Comparison of ENCODE assay signal across 8 cellular contexts in genomic region chr1:58815680-58816071, GRCh38. TPM values are rescaled to one million over a fixed set of nuclear protein-coding genes. Genes with fewer than 3 reads are reported as not detected.
DNase-seq lines count a peak whose midpoint lies in the region; ATAC-seq and TF ChIP-seq lines count a peak whose summit lies in the region.

No MANE protein-coding gene starts in this region.

- peak overlapping the region; percentile 74 for H3K18ac ChIP-seq in IMR-90 (ENCODE audit: low read depth, low read length)

- intact Hi-C loops in IMR-90 (cut with micrococcal nuclease), result loop anchor here (1.0 to 2.0 kb wide), 2 partner anchors 30 to 87 kb away; no protein-coding TSS in a partner anchor

- peak overlapping the region; percentile 68 to 85 (median 80) for H3K9ac ChIP-seq in BLaER1 treated with 17β-estradiol and CSF1 and Interleukin-3, amounts not matched to agents 10 nM and 100 nM
- H3K9ac ChIP-seq in IMR-90 (ENCODE audit: low read depth, low read length), result peak overlapping the region; percentile 70

- DNase-seq in GM20000 (ENCODE audit: low spot score), result peak; percentile 62
- DNase-seq in IMR-90, result no peak
- DNase-seq in astrocyte of the cerebellum (ENCODE audit: low read depth), result no peak
- DNase-seq in inferior parietal cortex (ENCODE audit: extremely low spot score), result peak; percentile 7
- DNase-seq in stimulated activated naive B cell treated with anti-CD40 and anti-IgM and Interleukin-4, amounts not matched to agents 10 μg/mL and 1 μg/mL and 100 μg/mL, for 72 hours, result no peak
- no peak for DNase-seq in activated gamma-delta T cell (lab: John Stamatoyannopoulos, UW)
- no peak for DNase-seq in NCI-H2029 treated with DMSO at 0.1 percent for 48 hours (lab: John Stamatoyannopoulos, UW)

- peaks cover 21 to 66% (median 24%) of the 10 kb centered on the region in 10 experiments for H3K4me1 ChIP-seq in BLaER1 treated with 17β-estradiol and CSF1 and Interleukin-3, amounts not matched to agents 10 nM and 100 nM
- peaks cover 16% of the 10 kb centered on the region for H3K4me1 ChIP-seq in IMR-90 (ENCODE audit: control insufficient read depth, insufficient read depth, low read length)

- H4K8ac ChIP-seq in IMR-90 (ENCODE audit: low read depth in 2 of 2, low read length in 2 of 2), result peak overlapping the region; percentile 92 to 99

- WGBS in IMR-90 (ENCODE audit: extremely low coverage in 2 of 2, insufficient read length in 1 of 2), 2 experiments, result 11% methylated on average over 7 of the region's 13 CpGs; no CpG with 5 or more reads in 1 of the 2 experiments

- BruUV-seq in IMR-90 (replicated peaks; lab: Mats Ljungman, UMichigan), result no TSS peak

- TF ChIP-seq POLR2A in IMR-90 (IDR thresholded peaks at IDR 0.05; ENCODE audit: low read depth, low read length), result no peak

- H4K91ac ChIP-seq in IMR-90 (ENCODE audit: insufficient read depth, low read depth, low read length), result peak overlapping the region; percentile 96

- peak overlapping the region; percentile 87 for H2AK5ac ChIP-seq in IMR-90 (ENCODE audit: low read depth, low read length)

- H3K27ac ChIP-seq in BLaER1 treated with 17β-estradiol and CSF1 and Interleukin-3, amounts not matched to agents 10 nM and 100 nM, result peak overlapping the region; percentile 67 to 91 (median 83)
- peak overlapping the region; percentile 84 for H3K27ac ChIP-seq in IMR-90 (ENCODE audit: insufficient read depth, low read length)

- H4K5ac ChIP-seq in IMR-90 (ENCODE audit: low read depth, low read length), result peak overlapping the region; percentile 66

- H3K9me3 Mint-ChIP-seq in stimulated activated naive B cell treated with anti-CD40 and anti-IgM and Interleukin-4, amounts not matched to agents 10 μg/mL and 1 μg/mL and 100 μg/mL, for 72 hours, result no peaks in the 10 kb centered on the region

- no peaks in the 10 kb centered on the region for H3K9me3 ChIP-seq in BLaER1 treated with 17β-estradiol and CSF1 and Interleukin-3, amounts not matched to agents 10 nM and 100 nM (replicated peaks in 1 of 11)
- no peaks in the 10 kb centered on the region for H3K9me3 ChIP-seq in IMR-90 (ENCODE audit: control insufficient read depth, insufficient read depth, low read length)

- peak overlapping the region; percentile 88 to 95 for H3K4me3 Mint-ChIP-seq in stimulated activated naive B cell treated with anti-CD40 and anti-IgM and Interleukin-4, amounts not matched to agents 10 μg/mL and 1 μg/mL and 100 μg/mL, for 72 hours

- H3K27me3 ChIP-seq in BLaER1 treated with 17β-estradiol and CSF1 and Interleukin-3, amounts not matched to agents 10 nM and 100 nM, result no peaks in the 10 kb centered on the region
- no peaks in the 10 kb centered on the region for H3K27me3 ChIP-seq in IMR-90 (ENCODE audit: control insufficient read depth, insufficient read depth, low read length)

- H3K27me3 Mint-ChIP-seq in stimulated activated naive B cell treated with anti-CD40 and anti-IgM and Interleukin-4, amounts not matched to agents 10 μg/mL and 1 μg/mL and 100 μg/mL, for 72 hours, result no peaks in the 10 kb centered on the region

- in situ Hi-C loops in IMR-90 (cut with MboI; ENCODE audit: low sequenced_read_pairs), result loop anchor here (10.0 kb wide), 1 partner anchor 329 kb away; no protein-coding TSS in a partner anchor
- in situ Hi-C loops in astrocyte of the cerebellum (cut with HindIII; ENCODE audit: low sequenced_read_pairs), result no loop called here

- H3K36me3 ChIP-seq in BLaER1 treated with 17β-estradiol and CSF1 and Interleukin-3, amounts not matched to agents 10 nM and 100 nM, result no peaks in the 10 kb centered on the region
- no peaks in the 10 kb centered on the region for H3K36me3 ChIP-seq in IMR-90 (ENCODE audit: control insufficient read depth, insufficient read depth, low read length)

- ATAC-seq in IMR-90 (ENCODE audit: low read depth), result peak; percentile 3; the same call in 1 of the 2 replicates
- peak; percentile 30 to 35 for ATAC-seq in stimulated activated naive B cell treated with anti-CD40 and anti-IgM and Interleukin-4, amounts not matched to agents 10 μg/mL and 1 μg/mL and 100 μg/mL, for 72 hours (replicated peaks)

- H2BK120ac ChIP-seq in IMR-90 (ENCODE audit: low read depth, low read length), result peak overlapping the region; percentile 97

- peaks cover 7% of the 10 kb centered on the region for H3K9me1 ChIP-seq in IMR-90 (ENCODE audit: insufficient read depth, low read length)

- peak overlapping the region; percentile 72 for H2AFZ ChIP-seq in IMR-90 (replicated peaks; ENCODE audit: low read length, poor library complexity)

- peak overlapping the region; percentile 98 for H3K4ac ChIP-seq in IMR-90 (ENCODE audit: low read depth, low read length)

- H2BK20ac ChIP-seq in IMR-90 (ENCODE audit: low read depth, low read length), result peak overlapping the region; percentile 96

- no peaks in the 10 kb centered on the region for H4K20me1 ChIP-seq in BLaER1 treated with 17β-estradiol and CSF1 and Interleukin-3, amounts not matched to agents 10 nM and 100 nM
- H4K20me1 ChIP-seq in IMR-90 (ENCODE audit: insufficient read depth, low read length), result no peaks in the 10 kb centered on the region

- peak overlapping the region; percentile 96 for H3K56ac ChIP-seq in IMR-90 (ENCODE audit: extremely low read depth, insufficient read depth, low read length)

- H3K4me2 ChIP-seq in BLaER1 treated with 17β-estradiol and CSF1 and Interleukin-3, amounts not matched to agents 10 nM and 100 nM, result peak overlapping the region; percentile 96 to 99 (median 97)
- H3K4me2 ChIP-seq in IMR-90 (ENCODE audit: low read depth, low read length), result peak overlapping the region; percentile 75

- H3K14ac ChIP-seq in IMR-90 (replicated peaks; ENCODE audit: low read depth, low read length), result peak overlapping the region; percentile 92

- H3K79me1 ChIP-seq in IMR-90 (ENCODE audit: low read depth in 1 of 2, low read length in 2 of 2), result peaks cover 0 to 8% of the 10 kb centered on the region in 2 experiments; a peak in 2 of 4 replicates

- TF ChIP-seq CTCF in GM20000 (IDR thresholded peaks at IDR 0.05; ENCODE audit: extremely low read depth, missing control alignments), result no peak
- TF ChIP-seq CTCF in IMR-90 (conservative IDR thresholded peaks at IDR 0.05; ENCODE audit: low read depth, low read length), result no peak
- TF ChIP-seq CTCF in astrocyte of the cerebellum (IDR thresholded peaks at IDR 0.05; ENCODE audit: low read depth, low read length, missing control alignments), result no peak

- CTCF ChIA-PET in IMR-90 (lab: Yijun Ruan, JAX), result no interaction called here

- peak overlapping the region; percentile 93 for H3K27ac Mint-ChIP-seq in stimulated activated naive B cell treated with anti-CD40 and anti-IgM and Interleukin-4, amounts not matched to agents 10 μg/mL and 1 μg/mL and 100 μg/mL, for 72 hours

- POLR2A ChIA-PET in IMR-90 (lab: Charles Lee; ENCODE audit: unreplicated experiment), result interaction anchor here (0.5 to 0.7 kb wide), 3 partner anchors 74 to 238 kb away, joined by 3 to 14 read pairs (median 6); no protein-coding TSS in a partner anchor

- H3K4me3 ChIP-seq in BLaER1 treated with 17β-estradiol and CSF1 and Interleukin-3, amounts not matched to agents 10 nM and 100 nM, result peak overlapping the region; percentile 58 to 70 (median 63)
- H3K4me3 ChIP-seq in IMR-90 (ENCODE audit: insufficient read depth, low read depth, low read length), result peak overlapping the region; percentile 49
- peak overlapping the region; percentile 47 for H3K4me3 ChIP-seq in astrocyte of the cerebellum (ENCODE audit: low read depth, low read length)

- H3K4me1 Mint-ChIP-seq in stimulated activated naive B cell treated with anti-CD40 and anti-IgM and Interleukin-4, amounts not matched to agents 10 μg/mL and 1 μg/mL and 100 μg/mL, for 72 hours, result peaks cover 36 to 59% of the 10 kb centered on the region in 2 donors

- H2BK15ac ChIP-seq in IMR-90 (ENCODE audit: low read depth, low read length), result peak overlapping the region; percentile 75

- TF ChIP-seq RAD21 in IMR-90 (IDR thresholded peaks at IDR 0.05; ENCODE audit: low read length), result no peak

- H2AK9ac ChIP-seq in IMR-90 (replicated peaks; ENCODE audit: low read depth, low read length, poor library complexity), result peak overlapping the region; percentile 95

- peaks cover 0 to 1% of the 10 kb centered on the region in 2 donors for H3K36me3 Mint-ChIP-seq in stimulated activated naive B cell treated with anti-CD40 and anti-IgM and Interleukin-4, amounts not matched to agents 10 μg/mL and 1 μg/mL and 100 μg/mL, for 72 hours

- peak overlapping the region; percentile 74 for H2BK5ac ChIP-seq in IMR-90 (ENCODE audit: low read depth, low read length, poor library complexity, severe bottlenecking)

- dilution Hi-C loops in IMR-90 (cut with HindIII; ENCODE audit: low sequenced_read_pairs, unreplicated experiment), result no loop called here

- H3K23ac ChIP-seq in IMR-90 (ENCODE audit: low read depth, low read length), result peak overlapping the region; percentile 94

TF ChIP-seq in IMR-90, 13 proteins besides CTCF, POLR2A, EP300 and RAD21 (continues in another document):
- TF ChIP-seq RCOR1 (IDR thresholded peaks at IDR 0.05; ENCODE audit: insufficient replicate concordance, low read length) (no peak), RFX5 (IDR thresholded peaks at IDR 0.05; ENCODE audit: low read depth, low read length) (no peak), CEBPB (IDR thresholded peaks at IDR 0.05; ENCODE audit: low read depth, low read length) (no peak), FOS (IDR thresholded peaks at IDR 0.05; ENCODE audit: low read depth, low read length) (no peak), NFE2L2 (IDR thresholded peaks at IDR 0.05; ENCODE audit: low read depth, low read length) (no peak), BHLHE40 (IDR thresholded peaks at IDR 0.05; ENCODE audit: low read depth, low read length) (no peak), MAFK (IDR thresholded peaks at IDR 0.05; ENCODE audit: low read depth, low read length) (no peak), ELK1 (IDR thresholded peaks at IDR 0.05; ENCODE audit: borderline replicate concordance, low read depth, low read length) (no peak), MAZ (IDR thresholded peaks at IDR 0.05; ENCODE audit: borderline replicate concordance, low read depth, low read length) (no peak)

RNA-seq across cellular contexts. Expression of gene JUN, which starts 31.8 kb away (rescaled TPM):
- 46.6 and 51.1 TPM in 2 replicates for total RNA-seq in IMR-90 (2012; rRNA removed)
- polyA plus RNA-seq in IMR-90 (2012; rRNA removed), result 86.9 and 89.1 TPM in 2 replicates
- 80.5 and 108 TPM in 2 replicates for polyA plus RNA-seq in IMR-90 (2012; cell fraction: cytosol; rRNA removed)
- polyA plus RNA-seq in IMR-90 (2012; cell fraction: nucleus; rRNA removed; ENCODE audit: low replicate concordance), result 85.4 and 184 TPM in 2 replicates

Comparison
In these comparisons a context has a peak if more than half of its experiments do, and no peak if none do; other contexts are left out.
1. DNase-seq: peak in GM20000 (single experiment) and inferior parietal cortex (single experiment); none in IMR-90 (single experiment), astrocyte of the cerebellum (single experiment), stimulated activated naive B cell treated with anti-CD40 and anti-IgM and Interleukin-4, amounts not matched to agents 10 μg/mL and 1 μg/mL and 100 μg/mL, for 72 hours (single experiment), activated gamma-delta T cell (single experiment) and NCI-H2029 treated with DMSO at 0.1 percent for 48 hours (single experiment).
2. Peak in every context shown above with its lines, with median percentiles within 50 percentile points of each other: H3K4me3 ChIP-seq.